Comparison of ENCODE assay signal across 16 cellular contexts in genomic region chr2:238026953-238027505, GRCh38. TPM values are rescaled to one million over a fixed set of nuclear protein-coding genes. Genes with fewer than 3 reads are reported as not detected.
A peak's percentile ranks its signal among the peaks of the same experiment; 100 is the strongest.
DNase-seq lines count a peak whose midpoint lies in the region; ATAC-seq lines count a peak whose summit lies in the region.
"Had no signal": no experiment of that assay in that cellular context is flagged by ENCODE, and none has a peak within 500 bp of the region (broad histone marks: within the 10 kb centered on the region; RNA-seq: fewer than 3 reads in every experiment).

No MANE protein-coding gene starts in this region.

- H3K9me3 Mint-ChIP-seq in immature natural killer cell, result no peaks in the 10 kb centered on the region
- H3K9me3 Mint-ChIP-seq in stimulated activated naive B cell treated with anti-CD40 and anti-IgM and Interleukin-4, amounts not matched to agents 10 μg/mL and 1 μg/mL and 100 μg/mL, for 72 hours, result no peaks in the 10 kb centered on the region

- peaks cover 15% of the 10 kb centered on the region for H3K36me3 Mint-ChIP-seq in T-helper 17 cell (ENCODE audit: low read depth)
- peaks cover 10 to 45% (median 16%) of the 10 kb centered on the region in 3 donors for H3K36me3 Mint-ChIP-seq in immature natural killer cell
- peaks cover 54 to 59% of the 10 kb centered on the region in 2 donors for H3K36me3 Mint-ChIP-seq in stimulated activated naive B cell treated with anti-CD40 and anti-IgM and Interleukin-4, amounts not matched to agents 10 μg/mL and 1 μg/mL and 100 μg/mL, for 72 hours

- no peak for ATAC-seq in T-helper 17 cell
- ATAC-seq in stimulated activated naive B cell treated with anti-CD40 and anti-IgM and Interleukin-4, amounts not matched to agents 10 μg/mL and 1 μg/mL and 100 μg/mL, for 72 hours (replicated peaks), result no peak
- ATAC-seq in GM18517 (IDR thresholded peaks at IDR 0.05; ENCODE audit: unreplicated experiment), result no peak
- ATAC-seq: Panc1 had no signal

- no peaks in the 10 kb centered on the region for H3K9me3 ChIP-seq in T-helper 17 cell (ENCODE audit: control insufficient read depth, low read length, poor library complexity, severe bottlenecking)

- H3K27ac Mint-ChIP-seq in T-helper 17 cell (peak overlapping the region; percentile 57), immature natural killer cell (peak overlapping the region; percentile 41 to 85 (median 74))
- H3K27ac Mint-ChIP-seq in stimulated activated naive B cell treated with anti-CD40 and anti-IgM and Interleukin-4, amounts not matched to agents 10 μg/mL and 1 μg/mL and 100 μg/mL, for 72 hours, result peak overlapping the region; percentile 71

- no peak overlapping the region for H3K4me3 Mint-ChIP-seq in T-helper 17 cell
- H3K4me3 Mint-ChIP-seq in immature natural killer cell, result no peak overlapping the region
- no peak overlapping the region for H3K4me3 Mint-ChIP-seq in stimulated activated naive B cell treated with anti-CD40 and anti-IgM and Interleukin-4, amounts not matched to agents 10 μg/mL and 1 μg/mL and 100 μg/mL, for 72 hours

- peaks cover 9% of the 10 kb centered on the region for H3K4me1 Mint-ChIP-seq in T-helper 17 cell
- H3K4me1 Mint-ChIP-seq in immature natural killer cell, result peaks cover 66 to 88% of the 10 kb centered on the region in 2 donors
- H3K4me1 Mint-ChIP-seq in stimulated activated naive B cell treated with anti-CD40 and anti-IgM and Interleukin-4, amounts not matched to agents 10 μg/mL and 1 μg/mL and 100 μg/mL, for 72 hours, result peaks cover 3 to 4% of the 10 kb centered on the region in 2 donors

- peak; percentile 7 for DNase-seq in ELR (ENCODE audit: low read depth)
- no peak for DNase-seq in T-helper 17 cell
- no peak for DNase-seq in immature natural killer cell
- no peak for DNase-seq in stimulated activated naive B cell treated with anti-CD40 and anti-IgM and Interleukin-4, amounts not matched to agents 10 μg/mL and 1 μg/mL and 100 μg/mL, for 72 hours
- DNase-seq in DMS53 treated with DMSO at 0.1 percent for 48 hours (lab: John Stamatoyannopoulos, UW; ENCODE audit: unreplicated experiment), result no peak
- DNase-seq in activated effector memory CD4-positive, alpha-beta T cell treated with Interleukin-2 at 50 U/mL for 16 hours, result no peak
- DNase-seq: COR-L47, DMS153, GOT3, NCI-H1930, NCI-H2171 treated with DMSO at 0.1 percent for 48 hours, NCI-H510A, NCI-H82, Right ventricle myocardium superior had no signal

- no peaks in the 10 kb centered on the region for H3K27me3 Mint-ChIP-seq in T-helper 17 cell
- H3K27me3 Mint-ChIP-seq in immature natural killer cell (ENCODE audit: low read depth in 3 of 3), result peaks cover 0 to 8% (median 1%) of the 10 kb centered on the region in 3 donors
- no peaks in the 10 kb centered on the region for H3K27me3 Mint-ChIP-seq in stimulated activated naive B cell treated with anti-CD40 and anti-IgM and Interleukin-4, amounts not matched to agents 10 μg/mL and 1 μg/mL and 100 μg/mL, for 72 hours

RNA-seq across cellular contexts. Expression of gene SCLY, which starts 33.8 kb away (rescaled TPM):
- total RNA-seq in T-helper 17 cell, result 10 to 100 TPM; 15.9 to 17.8 TPM
- 10 to 100 TPM; 12.1 to 15.8 (median 12.8) TPM for polyA plus RNA-seq in immature natural killer cell
